In genomic region chr10:85921789-85922188, GRCh38 we compare ENCODE assay signal across 1 cellular context.
TF ChIP-seq lines count a peak whose summit lies in the region.

No MANE protein-coding gene starts in this region.

TF ChIP-seq in K562, 482 proteins besides CTCF, POLR2A, EP300 and RAD21 (continued from another document):
- TF ChIP-seq ZNF609 (CRISPR knock-in tag; IDR thresholded peaks at IDR 0.05; ENCODE audit: borderline replicate concordance), result no peak
- TF ChIP-seq DLX4 (CRISPR knock-in tag; IDR thresholded peaks at IDR 0.05), result no peak
- no peak for TF ChIP-seq SRF (CRISPR knock-in tag; IDR thresholded peaks at IDR 0.05)
